Comparison of ENCODE assay signal across 38 cellular contexts in genomic region chr12:41167701-41168100, GRCh38. TPM values are rescaled to one million over a fixed set of nuclear protein-coding genes. Genes with fewer than 3 reads are reported as not detected.
"Had no signal": no experiment of that assay in that cellular context is flagged by ENCODE, and none has a peak within 500 bp of the region (broad histone marks: within the 10 kb centered on the region; RNA-seq: fewer than 3 reads in every experiment).

No MANE protein-coding gene starts in this region.

- H3K4me1 Mint-ChIP-seq: activated CD4-positive, alpha-beta memory T cell treated with anti-CD3 and anti-CD28 coated beads, Interleukin-2, amount 10 ng/mL, durations not matched to agents 7 days and 5 days; activated CD4-positive, alpha-beta T cell treated with anti-CD3 and anti-CD28 coated beads for 36 hours; activated CD4-positive, alpha-beta T cell treated with anti-CD3 and anti-CD28 coated beads, Interleukin-2, amount 10 ng/mL, durations not matched to agents 7 days and 5 days; activated CD8-positive, alpha-beta memory T cell treated with anti-CD3 and anti-CD28 coated beads, Interleukin-2, amount 10 ng/mL, durations not matched to agents 7 days and 5 days; activated naive CD8-positive, alpha-beta T cell treated with anti-CD3 and anti-CD28 coated beads for 36 hours; WTC11 had no signal

- H3K4me3 ChIP-seq: adrenal gland, body of pancreas, breast epithelium had no signal

- H3K36me3 ChIP-seq: adrenal gland, brain microvascular endothelial cell, breast epithelium had no signal

- H3K4me1 ChIP-seq: adrenal gland, body of pancreas, breast epithelium had no signal

- H3K27me3 Mint-ChIP-seq: activated CD4-positive, alpha-beta memory T cell treated with anti-CD3 and anti-CD28 coated beads, Interleukin-2, amount 10 ng/mL, durations not matched to agents 7 days and 5 days; activated CD4-positive, alpha-beta T cell treated with anti-CD3 and anti-CD28 coated beads for 36 hours; activated CD4-positive, alpha-beta T cell treated with anti-CD3 and anti-CD28 coated beads, Interleukin-2, amount 10 ng/mL, durations not matched to agents 7 days and 5 days; activated CD8-positive, alpha-beta memory T cell treated with anti-CD3 and anti-CD28 coated beads, Interleukin-2, amount 10 ng/mL, durations not matched to agents 7 days and 5 days; activated naive CD8-positive, alpha-beta T cell treated with anti-CD3 and anti-CD28 coated beads for 36 hours; activated T-cell treated with anti-CD3 and anti-CD28 coated beads, Interleukin-2, amount 50 U/mL, for 24 hours had no signal

- H3K27ac ChIP-seq: adrenal gland, body of pancreas, brain microvascular endothelial cell, breast epithelium, VCaP had no signal

- H3K9me3 Mint-ChIP-seq: activated T-cell treated with anti-CD3 and anti-CD28 coated beads, Interleukin-2, amount 50 U/mL, for 24 hours; activated T-helper 2 cell treated with anti-CD3 and anti-CD28 coated beads, Interferon-gamma antibody, Interleukin-2, Interleukin-4, amounts not matched to agents 10 μg/mL and 5 μg/mL and 100 μg/mL, durations not matched to agents 14 hours and 24 hours and 36 hours had no signal

- DNase-seq: activated CD4-positive, alpha-beta memory T cell treated with anti-CD3 and anti-CD28 coated beads, Interleukin-2, amount 10 ng/mL, durations not matched to agents 7 days and 5 days; activated CD4-positive, alpha-beta T cell treated with anti-CD3 and anti-CD28 coated beads for 1 hour; activated CD4-positive, alpha-beta T cell treated with anti-CD3 and anti-CD28 coated beads for 36 hours; activated CD4-positive, alpha-beta T cell treated with anti-CD3 and anti-CD28 coated beads for 48 hours; activated CD4-positive, alpha-beta T cell treated with anti-CD3 and anti-CD28 coated beads, Interleukin-2, amount 10 ng/mL, durations not matched to agents 7 days and 5 days; activated CD4-positive, alpha-beta T cell treated with anti-CD3 and anti-CD28 coated beads, Interleukin-2, amount 50 U/mL, for 48 hours; activated CD4-positive, CD25-positive, alpha-beta regulatory T cell; activated CD8-positive, alpha-beta memory T cell treated with anti-CD3 and anti-CD28 coated beads for 24 hours; activated CD8-positive, alpha-beta memory T cell treated with anti-CD3 and anti-CD28 coated beads, Interleukin-2, amount 10 ng/mL, durations not matched to agents 7 days and 5 days; activated CD8-positive, alpha-beta memory T cell treated with anti-CD3 and anti-CD28 coated beads, Interleukin-2, amount 50 U/mL, for 48 hours; activated CD8-positive, alpha-beta T cell treated with anti-CD3 and anti-CD28 coated beads, Interleukin-2, amount 10 ng/mL, durations not matched to agents 7 days and 5 days; activated effector memory CD4-positive, alpha-beta T cell treated with Interleukin-2 at 50 U/mL for 16 hours; activated gamma-delta T cell treated with Interleukin-2 at 50 U/mL for 16 hours; activated naive CD4-positive, alpha-beta T cell; activated naive CD4-positive, alpha-beta T cell treated with anti-CD3 and anti-CD28 coated beads, Interleukin-2, amount 50 U/mL, for 16 hours; activated naive CD8-positive, alpha-beta T cell treated with anti-CD3 and anti-CD28 coated beads for 36 hours; activated T-cell treated with anti-CD3 and anti-CD28 coated beads, Interleukin-2, amount 50 U/mL, for 24 hours; activated T-cell treated with anti-CD3 and anti-CD28 coated beads, Interleukin-2, amount 50 U/mL, for 48 hours; adrenal gland; amniotic stem cell; aorta; body of pancreas; brain microvascular endothelial cell; central memory CD4-positive, alpha-beta T cell; T-helper 1 cell; T-helper 2 cell; T-helper 9 cell had no signal

- H3K27me3 ChIP-seq: adrenal gland, body of pancreas, brain microvascular endothelial cell, breast epithelium had no signal

- H3K36me3 Mint-ChIP-seq: activated CD8-positive, alpha-beta memory T cell treated with anti-CD3 and anti-CD28 coated beads, Interleukin-2, amount 10 ng/mL, durations not matched to agents 7 days and 5 days; activated naive CD4-positive, alpha-beta T cell treated with anti-CD3 and anti-CD28 coated beads, Interleukin-2, amount 50 U/mL, for 72 hours; activated naive CD8-positive, alpha-beta T cell treated with anti-CD3 and anti-CD28 coated beads for 36 hours; WTC11 had no signal

- H3K27ac Mint-ChIP-seq: activated CD4-positive, alpha-beta memory T cell treated with anti-CD3 and anti-CD28 coated beads, Interleukin-2, amount 10 ng/mL, durations not matched to agents 7 days and 5 days; activated CD4-positive, alpha-beta T cell treated with anti-CD3 and anti-CD28 coated beads for 36 hours; activated CD4-positive, alpha-beta T cell treated with anti-CD3 and anti-CD28 coated beads, Interleukin-2, amount 10 ng/mL, durations not matched to agents 7 days and 5 days; activated CD8-positive, alpha-beta memory T cell treated with anti-CD3 and anti-CD28 coated beads, Interleukin-2, amount 10 ng/mL, durations not matched to agents 7 days and 5 days; activated CD8-positive, alpha-beta T cell treated with anti-CD3 and anti-CD28 coated beads, Interleukin-2, amount 10 ng/mL, durations not matched to agents 7 days and 5 days; activated naive CD4-positive, alpha-beta T cell treated with anti-CD3 and anti-CD28 coated beads, Interleukin-2, amount 50 U/mL, for 72 hours; activated naive CD8-positive, alpha-beta T cell treated with anti-CD3 and anti-CD28 coated beads for 36 hours; activated T-cell treated with anti-CD3 and anti-CD28 coated beads, Interleukin-2, amount 50 U/mL, for 24 hours; activated T-helper 2 cell treated with anti-CD3 and anti-CD28 coated beads, Interferon-gamma antibody, Interleukin-2, Interleukin-4, amounts not matched to agents 10 μg/mL and 5 μg/mL and 100 μg/mL, durations not matched to agents 14 hours and 24 hours and 36 hours; T-helper 1 cell treated with Interleukin-12 subunit alpha and Interleukin-12 subunit beta and Interleukin-4 antibody, amounts not matched to agents 30 μg/mL and 1 μg/mL, for 36 hours; T-helper 2 cell treated with Interferon-gamma antibody and Interleukin-4, amounts not matched to agents 5 μg/mL and 100 μg/mL, for 36 hours; WTC11 had no signal

- ATAC-seq: activated CD4-positive, alpha-beta T cell treated with anti-CD3 and anti-CD28 coated beads for 36 hours; activated CD4-positive, CD25-positive, alpha-beta regulatory T cell treated with anti-CD3 and anti-CD28 coated beads, Interleukin-2, amount 50 U/mL, for 24 hours; activated CD8-positive, alpha-beta memory T cell treated with anti-CD3 and anti-CD28 coated beads, Interleukin-2, amount 10 ng/mL, durations not matched to agents 7 days and 5 days; activated CD8-positive, alpha-beta T cell treated with anti-CD3 and anti-CD28 coated beads, Interleukin-2, amount 10 ng/mL, durations not matched to agents 7 days and 5 days; activated naive CD4-positive, alpha-beta T cell treated with anti-CD3 and anti-CD28 coated beads, Interleukin-2, amount 50 U/mL, for 72 hours; body of pancreas; WTC11 had no signal

- FAIRE-seq: astrocyte, TTC549 had no signal

- H3K9me3 ChIP-seq: adrenal gland, body of pancreas, breast epithelium had no signal

- H3K4me3 Mint-ChIP-seq: activated CD4-positive, alpha-beta memory T cell treated with anti-CD3 and anti-CD28 coated beads, Interleukin-2, amount 10 ng/mL, durations not matched to agents 7 days and 5 days; activated CD4-positive, alpha-beta T cell treated with anti-CD3 and anti-CD28 coated beads for 36 hours; activated CD4-positive, alpha-beta T cell treated with anti-CD3 and anti-CD28 coated beads, Interleukin-2, amount 10 ng/mL, durations not matched to agents 7 days and 5 days; activated CD8-positive, alpha-beta memory T cell treated with anti-CD3 and anti-CD28 coated beads, Interleukin-2, amount 10 ng/mL, durations not matched to agents 7 days and 5 days; activated CD8-positive, alpha-beta T cell treated with anti-CD3 and anti-CD28 coated beads, Interleukin-2, amount 10 ng/mL, durations not matched to agents 7 days and 5 days; activated naive CD8-positive, alpha-beta T cell treated with anti-CD3 and anti-CD28 coated beads for 36 hours; activated T-cell treated with anti-CD3 and anti-CD28 coated beads, Interleukin-2, amount 50 U/mL, for 24 hours; T-helper 1 cell treated with Interleukin-12 subunit alpha and Interleukin-12 subunit beta and Interleukin-4 antibody, amounts not matched to agents 30 μg/mL and 1 μg/mL, for 36 hours; T-helper 2 cell treated with Interferon-gamma antibody and Interleukin-4, amounts not matched to agents 5 μg/mL and 100 μg/mL, for 36 hours; WTC11 had no signal

RNA-seq across cellular contexts. Expression of gene PDZRN4, which starts 20.4 kb away (rescaled TPM):
- total RNA-seq: activated CD4-positive, alpha-beta memory T cell treated with anti-CD3 and anti-CD28 coated beads, Interleukin-2, amount 10 ng/mL, durations not matched to agents 7 days and 5 days; activated CD4-positive, alpha-beta T cell treated with anti-CD3 and anti-CD28 coated beads for 36 hours; activated CD4-positive, alpha-beta T cell treated with anti-CD3 and anti-CD28 coated beads, Interleukin-2, amount 10 ng/mL, durations not matched to agents 7 days and 5 days; activated CD8-positive, alpha-beta memory T cell treated with anti-CD3 and anti-CD28 coated beads, Interleukin-2, amount 10 ng/mL, durations not matched to agents 7 days and 5 days; activated CD8-positive, alpha-beta T cell treated with anti-CD3 and anti-CD28 coated beads, Interleukin-2, amount 10 ng/mL, durations not matched to agents 7 days and 5 days; activated naive CD4-positive, alpha-beta T cell treated with anti-CD3 and anti-CD28 coated beads, Interleukin-2, amount 50 U/mL, for 72 hours; activated naive CD8-positive, alpha-beta T cell treated with anti-CD3 and anti-CD28 coated beads for 36 hours; activated T-helper 2 cell treated with anti-CD3 and anti-CD28 coated beads, Interferon-gamma antibody, Interleukin-2, Interleukin-4, amounts not matched to agents 10 μg/mL and 5 μg/mL and 100 μg/mL, durations not matched to agents 14 hours and 24 hours and 36 hours; astrocyte; cardiac septum had no signal
